ENCODE assay signal across 31 cellular contexts in the genomic region with DNA sequence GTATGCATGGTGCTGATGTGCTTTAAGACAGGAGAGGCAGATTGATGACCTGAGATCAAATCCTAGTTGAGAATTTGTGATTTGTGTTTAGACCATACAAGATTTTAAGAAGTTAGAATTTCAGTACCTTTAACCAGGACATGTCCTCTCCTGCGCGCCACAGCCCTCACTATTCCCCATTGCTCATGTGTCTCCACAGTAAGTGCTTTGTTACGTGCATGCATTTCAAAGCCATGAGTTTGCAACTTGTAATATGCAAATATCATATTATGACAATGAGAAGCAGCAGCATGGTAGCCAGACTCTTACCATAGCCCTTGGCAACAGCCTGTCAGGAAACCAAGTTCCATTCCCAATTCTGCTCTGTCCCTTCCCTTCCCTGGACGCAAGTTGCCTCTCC.
"Had no signal": no experiment of that assay in that cellular context is flagged by ENCODE, and none has a peak within 500 bp of the region (broad histone marks: within the 10 kb centered on the region; RNA-seq: fewer than 3 reads in every experiment).

No MANE protein-coding gene starts in this region.

- FAIRE-seq: astrocyte, TTC549 had no signal

- DNase-seq: activated B cell treated with CpG ODN at 0.5 μM for 24 hours; activated CD4-positive, alpha-beta memory T cell treated with anti-CD3 and anti-CD28 coated beads for 36 hours; activated CD4-positive, alpha-beta T cell treated with anti-CD3 and anti-CD28 coated beads for 4 hours; activated CD4-positive, alpha-beta T cell treated with anti-CD3 and anti-CD28 coated beads, Interleukin-2, amount 50 U/mL, for 1 hour; activated CD4-positive, CD25-positive, alpha-beta regulatory T cell treated with anti-CD3 and anti-CD28 coated beads, Interleukin-2, amount 50 U/mL, for 72 hours; activated CD8-positive, alpha-beta memory T cell treated with anti-CD3 and anti-CD28 coated beads, Interleukin-2, amount 50 U/mL, for 4 hours; activated gamma-delta T cell treated with Interleukin-2 at 50 U/mL for 16 hours; activated naive CD4-positive, alpha-beta T cell treated with anti-CD3 and anti-CD28 coated beads for 36 hours; activated T-cell treated with anti-CD3 and anti-CD28 coated beads for 4 hours; activated T-cell treated with anti-CD3 and anti-CD28 coated beads, Interleukin-2, amount 50 U/mL, for 4 hours; adrenal gland; body of pancreas; caudate nucleus; cerebellar nuclear complex; NCI-H187; NCI-H2029 treated with DMSO at 0.1 percent for 48 hours; NCI-H2107; NCI-H2171; NCI-H510A; NCI-H69; SHP77 had no signal

- H3K27ac Mint-ChIP-seq: activated B cell treated with CpG ODN at 0.5 μM for 24 hours; activated CD4-positive, alpha-beta memory T cell treated with anti-CD3 and anti-CD28 coated beads for 36 hours; activated naive CD4-positive, alpha-beta T cell treated with anti-CD3 and anti-CD28 coated beads for 36 hours; activated naive CD4-positive, alpha-beta T cell treated with anti-CD3 and anti-CD28 coated beads, Interleukin-2, amount 50 U/mL, for 72 hours; activated T-helper 1 cell treated with anti-CD3 and anti-CD28 coated beads, Interleukin-12 subunit alpha, Interleukin-12 subunit beta, Interleukin-2, Interleukin-4 antibody, amounts not matched to agents 30 ng/mL and 10 ng/mL and 1 ng/mL, durations not matched to agents 14 hours and 24 hours and 36 hours; T-helper 1 cell treated with Interleukin-12 subunit alpha and Interleukin-12 subunit beta and Interleukin-4 antibody, amounts not matched to agents 30 μg/mL and 1 μg/mL, for 36 hours; T-helper 2 cell treated with Interferon-gamma antibody and Interleukin-4, amounts not matched to agents 5 μg/mL and 100 μg/mL, for 36 hours had no signal

- H3K9me3 Mint-ChIP-seq: activated CD4-positive, alpha-beta memory T cell treated with anti-CD3 and anti-CD28 coated beads for 36 hours; activated naive CD4-positive, alpha-beta T cell treated with anti-CD3 and anti-CD28 coated beads for 36 hours; activated naive CD4-positive, alpha-beta T cell treated with anti-CD3 and anti-CD28 coated beads, Interleukin-2, amount 50 U/mL, for 72 hours; activated T-cell treated with anti-CD3 and anti-CD28 coated beads, Interleukin-2, amount 50 U/mL, for 4 hours; activated T-helper 1 cell treated with anti-CD3 and anti-CD28 coated beads, Interleukin-12 subunit alpha, Interleukin-12 subunit beta, Interleukin-2, Interleukin-4 antibody, amounts not matched to agents 30 ng/mL and 10 ng/mL and 1 ng/mL, durations not matched to agents 14 hours and 24 hours and 36 hours; T-helper 1 cell treated with Interleukin-12 subunit alpha and Interleukin-12 subunit beta and Interleukin-4 antibody, amounts not matched to agents 30 μg/mL and 1 μg/mL, for 36 hours; T-helper 2 cell treated with Interferon-gamma antibody and Interleukin-4, amounts not matched to agents 5 μg/mL and 100 μg/mL, for 36 hours had no signal

- H3K36me3 Mint-ChIP-seq: activated CD4-positive, alpha-beta memory T cell treated with anti-CD3 and anti-CD28 coated beads for 36 hours; activated naive CD4-positive, alpha-beta T cell treated with anti-CD3 and anti-CD28 coated beads, Interleukin-2, amount 50 U/mL, for 72 hours had no signal

- H3K4me3 Mint-ChIP-seq: activated B cell treated with CpG ODN at 0.5 μM for 24 hours; activated CD4-positive, alpha-beta memory T cell treated with anti-CD3 and anti-CD28 coated beads for 36 hours; activated naive CD4-positive, alpha-beta T cell treated with anti-CD3 and anti-CD28 coated beads for 36 hours; activated T-cell treated with anti-CD3 and anti-CD28 coated beads, Interleukin-2, amount 50 U/mL, for 4 hours; activated T-helper 1 cell treated with anti-CD3 and anti-CD28 coated beads, Interleukin-12 subunit alpha, Interleukin-12 subunit beta, Interleukin-2, Interleukin-4 antibody, amounts not matched to agents 30 ng/mL and 10 ng/mL and 1 ng/mL, durations not matched to agents 14 hours and 24 hours and 36 hours; T-helper 1 cell treated with Interleukin-12 subunit alpha and Interleukin-12 subunit beta and Interleukin-4 antibody, amounts not matched to agents 30 μg/mL and 1 μg/mL, for 36 hours; T-helper 2 cell treated with Interferon-gamma antibody and Interleukin-4, amounts not matched to agents 5 μg/mL and 100 μg/mL, for 36 hours had no signal

- H3K4me3 ChIP-seq: adrenal gland, body of pancreas, breast epithelium, SJCRH30, SK-N-MC had no signal

- H3K4me1 ChIP-seq: adrenal gland, body of pancreas, breast epithelium, SJCRH30 had no signal

- ATAC-seq: activated naive CD4-positive, alpha-beta T cell treated with anti-CD3 and anti-CD28 coated beads, Interleukin-2, amount 50 U/mL, for 72 hours; activated T-cell treated with anti-CD3 and anti-CD28 coated beads, Interleukin-2, amount 50 U/mL, for 4 hours; body of pancreas; Panc1 had no signal

- H3K27me3 Mint-ChIP-seq: activated B cell treated with CpG ODN at 0.5 μM for 24 hours; activated CD4-positive, alpha-beta memory T cell treated with anti-CD3 and anti-CD28 coated beads for 36 hours had no signal

- H3K27ac ChIP-seq: adrenal gland, body of pancreas, breast epithelium, SJCRH30, SK-N-MC had no signal

- H3K27me3 ChIP-seq: adrenal gland, body of pancreas, breast epithelium, SJCRH30 had no signal

- H3K36me3 ChIP-seq: adrenal gland, breast epithelium, SJCRH30 had no signal
